In genomic region chrX:71198066-71198465, GRCh38 we compare ENCODE assay signal across 1 cellular context.
TF ChIP-seq lines count a peak whose summit lies in the region.

No MANE protein-coding gene starts in this region.

TF ChIP-seq in SK-N-SH, 30 proteins besides CTCF, POLR2A, EP300 and RAD21 (continued from another document):
- no peak for TF ChIP-seq PBX3 (IDR thresholded peaks at IDR 0.05)
- TF ChIP-seq NRF1 (IDR thresholded peaks at IDR 0.05; ENCODE audit: low read depth, low read length): no peak
- no peak for TF ChIP-seq SIN3A (IDR thresholded peaks at IDR 0.05; ENCODE audit: borderline replicate concordance, low read depth, low read length)
